Comparison of ENCODE assay signal across 14 cellular contexts in genomic region chr15:41561104-41561776, GRCh38. TPM values are rescaled to one million over a fixed set of nuclear protein-coding genes. Genes with fewer than 3 reads are reported as not detected.
A peak's percentile ranks its signal among the peaks of the same experiment; 100 is the strongest.
DNase-seq lines count a peak whose midpoint lies in the region; ATAC-seq and TF ChIP-seq lines count a peak whose summit lies in the region.
"Had no signal": no experiment of that assay in that cellular context is flagged by ENCODE, and none has a peak within 500 bp of the region (broad histone marks: within the 10 kb centered on the region; RNA-seq: fewer than 3 reads in every experiment).

No MANE protein-coding gene starts in this region.

- H3K4ac ChIP-seq in neuronal stem cell (ENCODE audit: low read length): peak overlapping the region; percentile 91

- H3K27ac ChIP-seq in CD4-positive, alpha-beta memory T cell (ENCODE audit: low read depth, low read length): no peak overlapping the region
- H3K27ac ChIP-seq in neuronal stem cell (replicated peaks; ENCODE audit: low read length): peak overlapping the region; percentile 90
- peak overlapping the region in 2 of 5 donors; percentile 25 to 46 for H3K27ac ChIP-seq in stomach
- H3K27ac ChIP-seq: left lung had no signal

- H3K9me3 ChIP-seq in CD4-positive, alpha-beta memory T cell (ENCODE audit: control insufficient read depth in 1 of 2, low read length in 2 of 2): no peaks in the 10 kb centered on the region
- H3K9me3 ChIP-seq in neuronal stem cell (replicated peaks in 1 of 2; ENCODE audit: control insufficient read depth in 2 of 2, insufficient read depth in 1 of 2, low read depth in 1 of 2, low read length in 2 of 2) (peaks cover 0 to 1% of the 10 kb centered on the region in 2 donors), stomach (no peaks in the 10 kb centered on the region)
- H3K9me3 ChIP-seq: left lung had no signal

- peak overlapping the region; percentile 16 for H2BK12ac ChIP-seq in neuronal stem cell (ENCODE audit: low read length)

- peak overlapping the region; percentile 95 for H2BK5ac ChIP-seq in neuronal stem cell (ENCODE audit: low read length)

- no CpG with 5 or more reads among the region's 16 CpGs for WGBS in neuronal stem cell (ENCODE audit: extremely low coverage in 2 of 2, insufficient read length in 2 of 2, insufficient replicate concordance in 1 of 2), 2 donors
- 90 to 94% (median 92%) methylated on average over 13 to 16 of the region's 16 CpGs for WGBS in stomach, 5 donors

- H3K14ac ChIP-seq in neuronal stem cell (ENCODE audit: low read length): peak overlapping the region; percentile 83

- peak overlapping the region; percentile 76 for H4K8ac ChIP-seq in neuronal stem cell (ENCODE audit: low read depth, low read length)

- H2AFZ ChIP-seq in neuronal stem cell (ENCODE audit: low read length): no peak overlapping the region

- H3K4me3 ChIP-seq in CD4-positive, alpha-beta memory T cell (ENCODE audit: low read length in 2 of 2): no peak overlapping the region
- peak overlapping the region in 1 of 2 donors; percentile 76 for H3K4me3 ChIP-seq in neuronal stem cell (ENCODE audit: low read length in 2 of 2)
- no peak overlapping the region for H3K4me3 ChIP-seq in stomach
- H3K4me3 ChIP-seq: left lung had no signal

- CTCF ChIA-PET in CD4-positive, alpha-beta memory T cell (lab: Charles Lee; ENCODE audit: partially characterized antibody): interaction anchor here (1.0 to 1.5 kb wide), 2 partner anchors 42 to 376 kb away, joined by 3 to 4 read pairs; no protein-coding TSS in a partner anchor

- H3K4me3 Mint-ChIP-seq in CD4-positive, alpha-beta memory T cell: peak overlapping the region in 5 of 8 donors; percentile 22 to 79 (median 29)
- peak overlapping the region; percentile 92 for H3K4me3 Mint-ChIP-seq in endothelial cell (ENCODE audit: unreplicated experiment)

- peaks cover 0 to 2% (median 0%) of the 10 kb centered on the region in 8 donors for H3K9me3 Mint-ChIP-seq in CD4-positive, alpha-beta memory T cell
- H3K9me3 Mint-ChIP-seq in endothelial cell (ENCODE audit: unreplicated experiment): no peaks in the 10 kb centered on the region

- TF ChIP-seq CTCF in endothelial cell (IDR thresholded peaks at IDR 0.05; ENCODE audit: unreplicated experiment): no peak
- no peak for TF ChIP-seq CTCF in stomach (IDR thresholded peaks at IDR 0.05)

- H3K36me3 ChIP-seq in CD4-positive, alpha-beta memory T cell (ENCODE audit: insufficient read depth, low read length): no peaks in the 10 kb centered on the region
- H3K36me3 ChIP-seq in neuronal stem cell (replicated peaks in 1 of 2; ENCODE audit: control insufficient read depth in 2 of 2, insufficient read depth in 2 of 2, low read length in 2 of 2) (peaks cover 12 to 33% of the 10 kb centered on the region in 2 donors), stomach (no peaks in the 10 kb centered on the region)
- H3K36me3 ChIP-seq: left lung had no signal

- peak overlapping the region; percentile 100 for H2AK5ac ChIP-seq in neuronal stem cell (ENCODE audit: low read depth, low read length)

- H3K27me3 Mint-ChIP-seq in CD4-positive, alpha-beta memory T cell: peaks cover 0 to 9% of the 10 kb centered on the region in 2 donors
- H3K27me3 Mint-ChIP-seq in endothelial cell (ENCODE audit: unreplicated experiment): peaks cover 15% of the 10 kb centered on the region

- H3K4me2 ChIP-seq in neuronal stem cell (ENCODE audit: insufficient read depth, low read length, poor library complexity, severe bottlenecking): no peak overlapping the region

- peaks cover 0 to 6% of the 10 kb centered on the region in 2 donors for H3K36me3 Mint-ChIP-seq in CD4-positive, alpha-beta memory T cell
- peaks cover 17% of the 10 kb centered on the region for H3K36me3 Mint-ChIP-seq in endothelial cell (ENCODE audit: low read depth, unreplicated experiment)

- no peak for DNase-seq in CD4-positive, alpha-beta memory T cell
- DNase-seq in NCI-H2171 treated with DMSO at 0.1 percent for 48 hours (lab: John Stamatoyannopoulos, UW) (peak; percentile 83), endothelial cell (ENCODE audit: low spot score) (no peak), neuronal stem cell (ENCODE audit: low spot score) (no peak), H4 (ENCODE audit: low spot score) (no peak), stomach (no peak)
- DNase-seq: activated CD4-positive, alpha-beta T cell treated with anti-CD3 and anti-CD28 coated beads for 1 hour; NCI-H2029 treated with DMSO at 0.1 percent for 48 hours; NCI-H774; stimulated activated naive CD4-positive, alpha-beta T cell treated with Interleukin-2 at 50 U/mL for 16 hours; T-helper 1 cell had no signal

- intact Hi-C loops in CD4-positive, alpha-beta memory T cell (cut with micrococcal nuclease): no loop called here
- intact Hi-C loops in stomach (cut with DNase I; ENCODE audit: low total_unique reads): no loop called here

- no peak for TF ChIP-seq POLR2A in stomach (IDR thresholded peaks at IDR 0.05)

- H2BK15ac ChIP-seq in neuronal stem cell (ENCODE audit: low read length): peak overlapping the region; percentile 99

- peak overlapping the region; percentile 85 for H3K9ac ChIP-seq in neuronal stem cell (ENCODE audit: low read depth, low read length, poor library complexity)

- peak overlapping the region; percentile 99 for H4K91ac ChIP-seq in neuronal stem cell (ENCODE audit: low read depth, low read length, poor library complexity)

- no peak for TF ChIP-seq EP300 in stomach (IDR thresholded peaks at IDR 0.05)

- POLR2A ChIA-PET in CD4-positive, alpha-beta memory T cell (lab: Charles Lee; ENCODE audit: partially characterized antibody): no interaction called here

- H3K4me1 ChIP-seq in CD4-positive, alpha-beta memory T cell (ENCODE audit: insufficient read depth, low read length): peaks cover 19% of the 10 kb centered on the region
- H3K4me1 ChIP-seq in neuronal stem cell (ENCODE audit: control insufficient read depth in 2 of 2, insufficient read depth in 1 of 2, low read depth in 1 of 2, low read length in 2 of 2) (peaks cover 55 to 58% of the 10 kb centered on the region in 2 donors), stomach (peaks cover 21 to 46% (median 35%) of the 10 kb centered on the region in 4 donors)

- ATAC-seq in GM19455 (IDR thresholded peaks at IDR 0.05; ENCODE audit: unreplicated experiment) (no peak), HG02884 (IDR thresholded peaks at IDR 0.05; ENCODE audit: unreplicated experiment) (no peak)

- peaks cover 8 to 24% (median 16%) of the 10 kb centered on the region in 4 donors for H3K4me1 Mint-ChIP-seq in CD4-positive, alpha-beta memory T cell
- H3K4me1 Mint-ChIP-seq in endothelial cell (ENCODE audit: unreplicated experiment): peaks cover 62% of the 10 kb centered on the region

- peak overlapping the region; percentile 96 for H2BK120ac ChIP-seq in neuronal stem cell (ENCODE audit: low read depth, low read length)

- H3K79me1 ChIP-seq in neuronal stem cell (ENCODE audit: low read depth, low read length): peaks cover 12% of the 10 kb centered on the region

- peak overlapping the region; percentile 4 for H3K23ac ChIP-seq in neuronal stem cell (ENCODE audit: low read depth, low read length, poor library complexity)

- H3K27ac Mint-ChIP-seq in CD4-positive, alpha-beta memory T cell: peak overlapping the region in 1 of 7 donors; percentile 83
- no peak overlapping the region for H3K27ac Mint-ChIP-seq in endothelial cell (ENCODE audit: unreplicated experiment)

- H3K27me3 ChIP-seq in CD4-positive, alpha-beta memory T cell (ENCODE audit: insufficient read depth, low read length): peaks cover 4% of the 10 kb centered on the region
- H3K27me3 ChIP-seq in neuronal stem cell (ENCODE audit: control insufficient read depth in 3 of 3, insufficient read depth in 3 of 3, low read depth in 1 of 3, low read length in 3 of 3) (no peaks in the 10 kb centered on the region), stomach (peaks cover 0 to 13% (median 0%) of the 10 kb centered on the region in 3 donors)

- peak overlapping the region; percentile 99 for H3K18ac ChIP-seq in neuronal stem cell (ENCODE audit: low read length)

RNA-seq across cellular contexts. Expression of gene TYRO3, which starts 2.2 kb away (rescaled TPM):
- under 1 TPM; 0.17 to 0.36 TPM for total RNA-seq in CD4-positive, alpha-beta memory T cell
- under 1 TPM in 1 of 2 donors, not detected in 1; 0.11 TPM for polyA plus RNA-seq in CD4-positive, alpha-beta memory T cell
- total RNA-seq in endothelial cell (ENCODE audit: unreplicated experiment) (115 TPM), stomach (10 to 100 TPM in 3 of 5 donors, 1 to 10 TPM in 1, under 1 TPM in 1; 0.89 to 16.9 (median 10.5) TPM)
- 121 TPM for polyA plus RNA-seq in neuronal stem cell (2013, experiment 1 of 2)
- 118 TPM for polyA plus RNA-seq in neuronal stem cell (2013, experiment 2 of 2)
- total RNA-seq in H4 (2014; rRNA removed; shearing (Covaris generic)): 8.4 and 18.8 TPM in 2 replicates
- polyA plus RNA-seq in stomach: 1 to 10 TPM; 3.6 to 6.6 (median 6.6) TPM

RNA-seq across cellular contexts. Expression of gene RPAP1, which starts 17.2 kb away (rescaled TPM):
- total RNA-seq in CD4-positive, alpha-beta memory T cell: 10 to 100 TPM; 50.6 to 52.2 TPM
- polyA plus RNA-seq in CD4-positive, alpha-beta memory T cell: 10 to 100 TPM in 1 of 2 donors, 1 to 10 TPM in 1; 5.5 to 18.2 TPM
- total RNA-seq in endothelial cell (ENCODE audit: unreplicated experiment) (41.2 TPM), stomach (10 to 100 TPM in 3 of 5 donors, 1 to 10 TPM in 2; 1.8 to 17.4 (median 14.8) TPM)
- 21.6 TPM for polyA plus RNA-seq in neuronal stem cell (2013, experiment 1 of 2)
- 20.4 TPM for polyA plus RNA-seq in neuronal stem cell (2013, experiment 2 of 2)
- total RNA-seq in H4 (2014; rRNA removed; shearing (Covaris generic)): 14.4 TPM in 2 replicates
- polyA plus RNA-seq in stomach: 10 to 100 TPM in 1 of 3 donors, 1 to 10 TPM in 2; 6.0 to 10.6 (median 8.5) TPM

RNA-seq across cellular contexts. Expression of gene LTK, which starts 47.6 kb away (rescaled TPM):
- 1 to 10 TPM; 3.7 to 3.8 TPM for total RNA-seq in CD4-positive, alpha-beta memory T cell
- 1 to 10 TPM; 1.9 to 5.1 TPM for polyA plus RNA-seq in CD4-positive, alpha-beta memory T cell
- total RNA-seq in endothelial cell (ENCODE audit: unreplicated experiment) (25.7 TPM), stomach (10 to 100 TPM in 2 of 5 donors, 1 to 10 TPM in 3; 4.9 to 25.2 (median 9.7) TPM)
- polyA plus RNA-seq in neuronal stem cell (2013, experiment 1 of 2): 0.03 TPM
- polyA plus RNA-seq in neuronal stem cell (2013, experiment 2 of 2): 0.06 TPM
- 0.21 and 0.37 TPM in 2 replicates for total RNA-seq in H4 (2014; rRNA removed; shearing (Covaris generic))
- 1 to 10 TPM; 1.2 to 3.5 (median 1.7) TPM for polyA plus RNA-seq in stomach
